23 cellular contexts compared by ENCODE assay signal in the genomic region with DNA sequence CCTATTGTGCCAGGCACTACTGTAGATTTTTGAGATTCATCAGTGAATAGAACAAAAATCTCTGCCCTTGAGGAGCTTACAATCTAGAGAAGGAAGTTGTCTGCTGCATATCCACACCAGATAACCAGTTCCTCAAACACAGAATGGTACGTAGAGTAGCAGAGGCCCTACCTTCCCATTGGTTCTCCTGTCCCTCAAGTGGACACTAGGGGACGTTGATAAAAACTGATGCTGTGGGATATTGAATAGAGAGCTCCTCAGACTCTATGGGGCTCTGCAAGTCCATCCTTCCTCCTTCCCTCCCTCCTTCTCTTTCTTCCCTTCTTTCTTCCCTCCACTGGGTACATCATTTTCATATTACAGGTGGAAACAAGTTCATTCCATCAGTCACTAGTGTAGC.
A peak's percentile ranks its signal among the peaks of the same experiment; 100 is the strongest.
DNase-seq lines count a peak whose midpoint lies in the region; ATAC-seq and TF ChIP-seq lines count a peak whose summit lies in the region.
"Had no signal": no experiment of that assay in that cellular context is flagged by ENCODE, and none has a peak within 500 bp of the region (broad histone marks: within the 10 kb centered on the region; RNA-seq: fewer than 3 reads in every experiment).

No MANE protein-coding gene starts in this region.

- H3K36me3 Mint-ChIP-seq in activated naive CD8-positive, alpha-beta T cell treated with anti-CD3 and anti-CD28 coated beads for 36 hours: no peaks in the 10 kb centered on the region
- H3K36me3 Mint-ChIP-seq: CD14-positive monocyte; CD8-positive, alpha-beta memory T cell; IgD-negative memory B cell; T-cell had no signal

- ATAC-seq in Panc1 (no peak), GM21526 (IDR thresholded peaks at IDR 0.05; ENCODE audit: low FRiP score, unreplicated experiment) (no peak)
- ATAC-seq: T-cell had no signal

- in situ Hi-C loops in Panc1 (cut with HindIII; ENCODE audit: low pct_unique_long_range_greater_than_20kb, low sequenced_read_pairs): no loop called here

- H3K4me1 Mint-ChIP-seq in activated naive CD8-positive, alpha-beta T cell treated with anti-CD3 and anti-CD28 coated beads for 36 hours: no peaks in the 10 kb centered on the region
- H3K4me1 Mint-ChIP-seq: B cell; CD14-positive monocyte; CD8-positive, alpha-beta memory T cell; IgD-negative memory B cell; T-cell had no signal

- H3K9me3 ChIP-seq in Panc1 (ENCODE audit: control insufficient read depth, insufficient read depth, low read depth, low read length) (no peaks in the 10 kb centered on the region), uterus (no peaks in the 10 kb centered on the region)

- CTCF ChIA-PET in Panc1 (lab: Charles Lee): no interaction called here

- H3K36me3 ChIP-seq in Panc1 (ENCODE audit: control insufficient read depth, insufficient read depth, low read length): no peaks in the 10 kb centered on the region
- no peaks in the 10 kb centered on the region for H3K36me3 ChIP-seq in uterus

- H3K27ac Mint-ChIP-seq in activated naive CD8-positive, alpha-beta T cell treated with anti-CD3 and anti-CD28 coated beads for 36 hours: no peak overlapping the region
- H3K27ac Mint-ChIP-seq: B cell; CD14-positive monocyte; HFFc6; IgD-negative memory B cell; T-cell; T-helper 2 cell treated with Interferon-gamma antibody and Interleukin-4, amounts not matched to agents 5 μg/mL and 100 μg/mL, for 36 hours had no signal

- no peak overlapping the region for H3K4me3 Mint-ChIP-seq in activated naive CD8-positive, alpha-beta T cell treated with anti-CD3 and anti-CD28 coated beads for 36 hours
- H3K4me3 Mint-ChIP-seq: B cell; CD14-positive monocyte; CD8-positive, alpha-beta memory T cell; HFFc6; IgD-negative memory B cell; T-cell; T-helper 2 cell treated with Interferon-gamma antibody and Interleukin-4, amounts not matched to agents 5 μg/mL and 100 μg/mL, for 36 hours had no signal

- POLR2A ChIA-PET in Panc1 (lab: Charles Lee): no interaction called here

- H3K27ac ChIP-seq in C4-2B: no peak overlapping the region
- H3K27ac ChIP-seq in Panc1 (ENCODE audit: low read length): no peak overlapping the region
- peak overlapping the region; percentile 63 to 72 for H3K27ac ChIP-seq in uterus
- H3K27ac ChIP-seq: RWPE1 had no signal

- no peak for TF ChIP-seq POLR2A in uterus (IDR thresholded peaks at IDR 0.05)

- peaks cover 3% of the 10 kb centered on the region for H3K27me3 Mint-ChIP-seq in activated naive CD8-positive, alpha-beta T cell treated with anti-CD3 and anti-CD28 coated beads for 36 hours
- H3K27me3 Mint-ChIP-seq: B cell, IgD-negative memory B cell, T-cell had no signal

- H3K4me3 ChIP-seq in HFF-Myc (replicated peaks; ENCODE audit: low read depth, low read length) (no peak overlapping the region), Panc1 (ENCODE audit: low read depth in 2 of 2, low read length in 2 of 2) (no peak overlapping the region), uterus (no peak overlapping the region)

- H3K4me1 ChIP-seq in Panc1 (ENCODE audit: control insufficient read depth, insufficient read depth, low read length) (no peaks in the 10 kb centered on the region), uterus (no peaks in the 10 kb centered on the region)

- peaks cover 1% of the 10 kb centered on the region for H3K9me3 Mint-ChIP-seq in activated naive CD8-positive, alpha-beta T cell treated with anti-CD3 and anti-CD28 coated beads for 36 hours
- H3K9me3 Mint-ChIP-seq: HFFc6; T-helper 2 cell treated with Interferon-gamma antibody and Interleukin-4, amounts not matched to agents 5 μg/mL and 100 μg/mL, for 36 hours had no signal

- BruUV-seq in Panc1 (replicated peaks; lab: Mats Ljungman, UMichigan): no TSS peak

- TF ChIP-seq CTCF in C4-2B (conservative IDR thresholded peaks at IDR 0.05) (peak; percentile 17; the same call in 1 of the 2 replicates), HFF-Myc (IDR thresholded peaks at IDR 0.05; ENCODE audit: low read depth, low read length, missing control alignments) (peak; percentile 6), Panc1 (IDR thresholded peaks at IDR 0.05) (0 out of 2 replicates have a peak, but pooled peaks have one; percentile 13), uterus (IDR thresholded peaks at IDR 0.05) (no peak)

- intact Hi-C loops in Panc1 (cut with micrococcal nuclease; ENCODE audit: unreplicated experiment) (no loop called here), uterus (cut with DNase I; ENCODE audit: low total_unique reads) (no loop called here)

- H3K27me3 ChIP-seq in Panc1 (ENCODE audit: control insufficient read depth, insufficient read depth, low read length): peaks cover 2% of the 10 kb centered on the region; the same call in 1 of the 2 replicates
- H3K27me3 ChIP-seq in uterus: no peaks in the 10 kb centered on the region

- DNase-seq in HFF-Myc (ENCODE audit: extremely low read depth, low read depth): no peak
- DNase-seq in Panc1 (ENCODE audit: low read depth, low spot score): no peak
- DNase-seq in uterus: no peak
- DNase-seq in SIG-M5 (lab: John Stamatoyannopoulos, UW): no peak
- DNase-seq in activated naive CD8-positive, alpha-beta T cell treated with anti-CD3 and anti-CD28 coated beads for 36 hours: no peak
- DNase-seq: Calu3; CD8-positive, alpha-beta memory T cell; HFFc6; MV-4-11; NCI-H146; NCI-H446 treated with DMSO at 0.1 percent for 48 hours; NCI-H526; NCI-H82; NK-92 treated with Interleukin-12 subunit alpha and Interleukin-12 subunit beta, amount 100 ng/mL, for 24 hours; SHP77 treated with DMSO at 0.1 percent for 48 hours; T-cell had no signal

Comparison
In these comparisons a context has a peak if more than half of its experiments do, and no peak if none do; other contexts are left out.
1. H3K27ac ChIP-seq: peak in uterus (2 of 2); none in C4-2B (single experiment) and Panc1 (single experiment).
2. CTCF ChIP-seq: peak in C4-2B (single experiment), HFF-Myc (single experiment) and Panc1 (single experiment); none in uterus (0 of 4).